ENCODE assay signal across 20 cellular contexts in the genomic region with DNA sequence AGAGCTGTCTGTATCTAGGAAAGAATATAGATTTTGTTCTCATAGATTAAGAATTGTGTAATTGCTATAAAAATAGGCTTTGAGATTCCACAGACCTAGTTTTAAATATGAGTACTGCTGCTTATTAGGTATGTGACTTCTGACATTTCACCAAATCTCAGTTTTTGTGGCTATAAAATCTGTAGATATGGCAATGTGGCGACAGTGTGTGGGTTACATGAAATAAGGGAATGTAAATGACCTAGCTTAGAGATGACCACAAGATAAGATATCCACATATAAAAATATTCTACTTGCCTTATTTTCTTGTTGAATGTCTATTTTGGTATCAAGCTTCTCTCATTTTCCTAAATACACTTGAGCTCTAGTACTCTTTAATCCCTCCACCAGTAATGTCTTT.
"Had no signal": no experiment of that assay in that cellular context is flagged by ENCODE, and none has a peak within 500 bp of the region (broad histone marks: within the 10 kb centered on the region; RNA-seq: fewer than 3 reads in every experiment).

No MANE protein-coding gene starts in this region.

- DNase-seq: KBM-7, MV-4-11, NCI-H1048, NCI-H1105, NCI-H1417, NCI-H1436 treated with DMSO at 0.1 percent for 48 hours, NCI-H1694, NCI-H187 treated with DMSO at 0.1 percent for 48 hours, NCI-H2029 treated with DMSO at 0.1 percent for 48 hours, NCI-H2171 treated with DMSO at 0.1 percent for 48 hours, NCI-H345, NCI-H446 treated with DMSO at 0.1 percent for 48 hours, NCI-H510A treated with DMSO at 0.1 percent for 48 hours, NCI-H69, NCI-H774, PC-3, SHP77 had no signal

- H3K27ac ChIP-seq: RWPE1 had no signal

- ATAC-seq: Panc1, PC-3, SK-N-SH treated with all-trans-retinoic acid at 6 μM for 48 hours had no signal
